18 cellular contexts compared by ENCODE assay signal in genomic region chr11:112293614-112294013, GRCh38. TPM values are rescaled to one million over a fixed set of nuclear protein-coding genes. Genes with fewer than 3 reads are reported as not detected.
DNase-seq lines count a peak whose midpoint lies in the region; ATAC-seq, FAIRE-seq and TF ChIP-seq lines count a peak whose summit lies in the region.
"Had no signal": no experiment of that assay in that cellular context is flagged by ENCODE, and none has a peak within 500 bp of the region (broad histone marks: within the 10 kb centered on the region; RNA-seq: fewer than 3 reads in every experiment).

No MANE protein-coding gene starts in this region.

- no peak for TF ChIP-seq POLR2A in A549 (IDR thresholded peaks at IDR 0.05; ENCODE audit: low read length)
- no peak for TF ChIP-seq POLR2A in heart left ventricle (IDR thresholded peaks at IDR 0.05)

- H3K4me1 Mint-ChIP-seq in activated T-helper 17 cell treated with anti-CD3 and anti-CD28 coated beads, Interleukin-2, amount 50 U/mL, for 72 hours: peaks cover 29% of the 10 kb centered on the region
- H3K4me1 Mint-ChIP-seq in GM23338 (peaks cover 12% of the 10 kb centered on the region; the same call in 2 of the 3 replicates), CD14-positive monocyte (peaks cover 37% of the 10 kb centered on the region)
- peaks cover 50% of the 10 kb centered on the region for H3K4me1 Mint-ChIP-seq in activated CD8-positive, alpha-beta memory T cell treated with anti-CD3 and anti-CD28 coated beads, Interleukin-2, amount 10 ng/mL, durations not matched to agents 7 days and 5 days

- H3K4me2 ChIP-seq in A549 (0 out of 3 replicates have a peak overlapping the region, but pooled peaks have one; percentile 25), osteoblast (ENCODE audit: insufficient read depth, low read length) (peak overlapping the region; percentile 65), GM23338 (no peak overlapping the region)

- H3K9me3 ChIP-seq in A549 (no peaks in the 10 kb centered on the region; the same call in 1 of the 3 replicates), heart left ventricle (peaks cover 0 to 4% (median 0%) of the 10 kb centered on the region in 12 donors), osteoblast (ENCODE audit: low read depth, low read length) (no peaks in the 10 kb centered on the region)

- H3K9me2 ChIP-seq in GM23338 (ENCODE audit: insufficient read depth): no peaks in the 10 kb centered on the region

- no peaks in the 10 kb centered on the region for H3F3A ChIP-seq in GM23338 (replicated peaks; ENCODE audit: low read depth)

- 38% methylated on average over 2 of the region's 2 CpGs for WGBS in A549 (ENCODE audit: missing lambda C conversion rate)
- WGBS in heart left ventricle, 4 donors: 40 to 50% (median 44%) methylated on average over 2 of the region's 2 CpGs

- H3K27me3 Mint-ChIP-seq in activated T-helper 17 cell treated with anti-CD3 and anti-CD28 coated beads, Interleukin-2, amount 50 U/mL, for 72 hours: no peaks in the 10 kb centered on the region
- peaks cover 7% of the 10 kb centered on the region for H3K27me3 Mint-ChIP-seq in GM23338 (ENCODE audit: insufficient read depth, low read depth, poor library complexity)
- H3K27me3 Mint-ChIP-seq in CD14-positive monocyte (ENCODE audit: low read depth in 3 of 3): peaks cover 0 to 4% (median 3%) of the 10 kb centered on the region in 3 donors
- peaks cover 17% of the 10 kb centered on the region for H3K27me3 Mint-ChIP-seq in activated CD8-positive, alpha-beta memory T cell treated with anti-CD3 and anti-CD28 coated beads, Interleukin-2, amount 10 ng/mL, durations not matched to agents 7 days and 5 days

- peak overlapping the region in 1 of 2 experiments; percentile 51; a peak in 2 of 6 replicates for H3K27ac ChIP-seq in A549
- H3K27ac ChIP-seq in heart left ventricle: peak overlapping the region; percentile 34 to 91 (median 81)
- H3K27ac ChIP-seq in osteoblast (ENCODE audit: low read depth, low read length): peak overlapping the region; percentile 98
- H3K27ac ChIP-seq in GM23338 (ENCODE audit: low read depth): no peak overlapping the region

- no peak overlapping the region for H3K4me3 ChIP-seq in A549
- no peak overlapping the region for H3K4me3 ChIP-seq in heart left ventricle
- peak overlapping the region; percentile 26 for H3K4me3 ChIP-seq in osteoblast (ENCODE audit: insufficient read depth, low read length)
- no peak overlapping the region for H3K4me3 ChIP-seq in GM23338
- H3K4me3 ChIP-seq: K562 had no signal

- H4K20me1 ChIP-seq in osteoblast (ENCODE audit: insufficient read depth, low read length) (no peaks in the 10 kb centered on the region), GM23338 (replicated peaks; ENCODE audit: insufficient read depth) (no peaks in the 10 kb centered on the region)

- peaks cover 3% of the 10 kb centered on the region for H3K9me3 Mint-ChIP-seq in activated T-helper 17 cell treated with anti-CD3 and anti-CD28 coated beads, Interleukin-2, amount 50 U/mL, for 72 hours
- H3K9me3 Mint-ChIP-seq in GM23338 (no peaks in the 10 kb centered on the region), CD14-positive monocyte (peaks cover 0 to 4% (median 2%) of the 10 kb centered on the region in 7 donors)
- no peaks in the 10 kb centered on the region for H3K9me3 Mint-ChIP-seq in activated CD8-positive, alpha-beta memory T cell treated with anti-CD3 and anti-CD28 coated beads, Interleukin-2, amount 10 ng/mL, durations not matched to agents 7 days and 5 days (ENCODE audit: low read depth)
- H3K9me3 Mint-ChIP-seq: T-helper 1 cell treated with Interleukin-12 subunit alpha and Interleukin-12 subunit beta and Interleukin-4 antibody, amounts not matched to agents 30 μg/mL and 1 μg/mL, for 36 hours had no signal

- intact Hi-C loops in heart left ventricle (cut with DNase I) (loop anchor here (5.0 to 10.0 kb wide), 13 partner anchors 161 to 994 kb away; partner anchors contain the start of gene NCAM1 (in 1 of the 10)), CD14-positive monocyte (cut with micrococcal nuclease) (loop anchor here in 1 of 2 donors (5.0 kb wide), 1 partner anchor 994 kb away; no protein-coding TSS in a partner anchor)

- no peak for FAIRE-seq in A549 (lab: Jason Lieb, UNC)
- FAIRE-seq: GM18507, K562, small intestine had no signal

- H2AFZ ChIP-seq in osteoblast (ENCODE audit: low read length) (peak overlapping the region; percentile 33), GM23338 (no peak overlapping the region)

- CTCF ChIA-PET in A549 (lab: Yijun Ruan, JAX): no interaction called here
- CTCF ChIA-PET in activated CD8-positive, alpha-beta memory T cell treated with anti-CD3 and anti-CD28 coated beads, Interleukin-2, amount 10 ng/mL, durations not matched to agents 7 days and 5 days (lab: Charles Lee): interaction anchor here (0.7 to 2.2 kb wide), 4 partner anchors 14 to 262 kb away, joined by 3 to 21 read pairs (median 6); no protein-coding TSS in a partner anchor

- peaks cover 32% of the 10 kb centered on the region for H3K36me3 Mint-ChIP-seq in activated T-helper 17 cell treated with anti-CD3 and anti-CD28 coated beads, Interleukin-2, amount 50 U/mL, for 72 hours (ENCODE audit: low read depth)
- H3K36me3 Mint-ChIP-seq in GM23338 (ENCODE audit: low read depth) (no peaks in the 10 kb centered on the region), CD14-positive monocyte (no peaks in the 10 kb centered on the region)
- H3K36me3 Mint-ChIP-seq in activated CD8-positive, alpha-beta memory T cell treated with anti-CD3 and anti-CD28 coated beads, Interleukin-2, amount 10 ng/mL, durations not matched to agents 7 days and 5 days: peaks cover 11% of the 10 kb centered on the region

- ATAC-seq in A549 (no peak), heart left ventricle (peak; percentile 65 to 76 (median 74)), GM23338 (no peak)
- ATAC-seq in activated T-helper 17 cell treated with anti-CD3 and anti-CD28 coated beads, Interleukin-2, amount 50 U/mL, for 72 hours (replicated peaks): no peak
- ATAC-seq in activated CD8-positive, alpha-beta memory T cell treated with anti-CD3 and anti-CD28 coated beads, Interleukin-2, amount 10 ng/mL, durations not matched to agents 7 days and 5 days: no peak
- ATAC-seq: K562 had no signal

- H3K36me3 ChIP-seq in heart left ventricle: no peaks in the 10 kb centered on the region
- H3K36me3 ChIP-seq in osteoblast (ENCODE audit: insufficient read depth, low read length): no peaks in the 10 kb centered on the region
- H3K36me3 ChIP-seq in GM23338 (ENCODE audit: insufficient read depth): no peaks in the 10 kb centered on the region

- no peaks in the 10 kb centered on the region for H3K79me2 ChIP-seq in osteoblast (ENCODE audit: insufficient read depth, low read length)
- no peaks in the 10 kb centered on the region for H3K79me2 ChIP-seq in GM23338 (replicated peaks; ENCODE audit: insufficient read depth)

- POLR2A ChIA-PET in A549 (lab: Yijun Ruan, JAX): no interaction called here

- peak overlapping the region; percentile 43 for H3K27ac Mint-ChIP-seq in activated T-helper 17 cell treated with anti-CD3 and anti-CD28 coated beads, Interleukin-2, amount 50 U/mL, for 72 hours
- H3K27ac Mint-ChIP-seq in GM23338: no peak overlapping the region
- H3K27ac Mint-ChIP-seq in CD14-positive monocyte: peak overlapping the region in 2 of 7 donors; percentile 14 to 30
- no peak overlapping the region for H3K27ac Mint-ChIP-seq in activated CD8-positive, alpha-beta memory T cell treated with anti-CD3 and anti-CD28 coated beads, Interleukin-2, amount 10 ng/mL, durations not matched to agents 7 days and 5 days
- H3K27ac Mint-ChIP-seq: T-helper 1 cell treated with Interleukin-12 subunit alpha and Interleukin-12 subunit beta and Interleukin-4 antibody, amounts not matched to agents 30 μg/mL and 1 μg/mL, for 36 hours had no signal

- DNase-seq in A549 (ENCODE audit: low read depth in 1 of 2, low spot score in 1 of 2) (no peak), heart left ventricle (peak in 4 of 5 donors; percentile 53 to 74 (median 64)), osteoblast (ENCODE audit: insufficient read length, low spot score, missing footprints) (no peak), hypothalamus (lab: John Stamatoyannopoulos, UW) (no peak), GM23338 (ENCODE audit: low spot score) (no peak), CD14-positive monocyte (ENCODE audit: low spot score) (no peak)
- DNase-seq in activated CD8-positive, alpha-beta memory T cell treated with anti-CD3 and anti-CD28 coated beads, Interleukin-2, amount 10 ng/mL, durations not matched to agents 7 days and 5 days: no peak
- DNase-seq: activated CD4-positive, alpha-beta T cell treated with anti-CD3 and anti-CD28 coated beads for 4 hours; activated T-cell treated with anti-CD3 and anti-CD28 coated beads, Interleukin-2, amount 50 U/mL, for 1 hour; NCI-H1436 treated with DMSO at 0.1 percent for 48 hours had no signal

- no peak for TF ChIP-seq EP300 in A549 (IDR thresholded peaks at IDR 0.05)

- H3K4me3 Mint-ChIP-seq in activated T-helper 17 cell treated with anti-CD3 and anti-CD28 coated beads, Interleukin-2, amount 50 U/mL, for 72 hours: peak overlapping the region; percentile 32
- H3K4me3 Mint-ChIP-seq in GM23338 (no peak overlapping the region), CD14-positive monocyte (no peak overlapping the region)
- H3K4me3 Mint-ChIP-seq in activated CD8-positive, alpha-beta memory T cell treated with anti-CD3 and anti-CD28 coated beads, Interleukin-2, amount 10 ng/mL, durations not matched to agents 7 days and 5 days: no peak overlapping the region
- H3K4me3 Mint-ChIP-seq: T-helper 1 cell treated with Interleukin-12 subunit alpha and Interleukin-12 subunit beta and Interleukin-4 antibody, amounts not matched to agents 30 μg/mL and 1 μg/mL, for 36 hours had no signal

- H3K4me1 ChIP-seq in A549: peaks cover 9% of the 10 kb centered on the region; the same call in 2 of the 3 replicates
- H3K4me1 ChIP-seq in heart left ventricle: peaks cover 0 to 44% (median 17%) of the 10 kb centered on the region in 12 donors
- H3K4me1 ChIP-seq in osteoblast (ENCODE audit: insufficient read depth, low read length): peaks cover 36% of the 10 kb centered on the region
- H3K4me1 ChIP-seq in GM23338 (ENCODE audit: insufficient read depth): 0 out of 2 replicates have a peak, but pooled peaks cover 5% of the 10 kb centered on the region

- H3K27me3 ChIP-seq in heart left ventricle (no peaks in the 10 kb centered on the region), osteoblast (ENCODE audit: insufficient read depth, low read length) (no peaks in the 10 kb centered on the region), GM23338 (ENCODE audit: insufficient read depth) (peaks cover 25% of the 10 kb centered on the region)

- TF ChIP-seq RAD21 in A549 (conservative IDR thresholded peaks at IDR 0.05 in 1 of 2, IDR thresholded peaks at IDR 0.05 in 1 of 2): no peak

- TF ChIP-seq CTCF in A549 (IDR thresholded peaks at IDR 0.05) (no peak), heart left ventricle (IDR thresholded peaks at IDR 0.05) (no peak), osteoblast (IDR thresholded peaks at IDR 0.05; ENCODE audit: extremely low read depth, low read depth, low read length) (no peak), GM23338 (conservative IDR thresholded peaks at IDR 0.05; ENCODE audit: low read depth in 2 of 2) (no peak), CD14-positive monocyte (IDR thresholded peaks at IDR 0.05) (no peak)

RNA-seq across cellular contexts. Expression of gene PLET1, which starts 33.0 kb away (rescaled TPM):
- not detected in 2 replicates for polyA plus RNA-seq in A549 (2011; rRNA removed)
- not detected in 2 replicates for polyA plus RNA-seq in A549 (2012; cell fraction: cytosol; rRNA removed)
- not detected in 2 replicates for polyA plus RNA-seq in A549 (2012; cell fraction: nucleus; rRNA removed)
- polyA plus RNA-seq in A549 (2017; fragmentation: RNase III; extraction: RNeasy Plus Mini Kit Qiagen cat#74134 plus additional on column Dnase treatment): not detected in 3 replicates
- 0.17 TPM in 1 of 2 replicates, not detected in the other for polyA minus RNA-seq in A549 (2011; rRNA and poly(A)+ RNA removed)
- total RNA-seq in activated T-helper 17 cell treated with anti-CD3 and anti-CD28 coated beads, Interleukin-2, amount 50 U/mL, for 72 hours: not detected
- total RNA-seq in heart left ventricle: not detected
- not detected for polyA plus RNA-seq in heart left ventricle
- total RNA-seq in osteoblast: not detected in 2 replicates
- total RNA-seq in GM23338 (2014; rRNA removed; shearing (Covaris generic)): not detected in 2 replicates
- not detected in 2 replicates for polyA plus RNA-seq in GM23338 (2016; fragmentation: Nextera tagmentation; extraction: Ambion mirVana)
- not detected for polyA plus RNA-seq in CD14-positive monocyte
- not detected for total RNA-seq in activated CD8-positive, alpha-beta memory T cell treated with anti-CD3 and anti-CD28 coated beads, Interleukin-2, amount 10 ng/mL, durations not matched to agents 7 days and 5 days
- total RNA-seq: Calu3, glomerular endothelial cell, K562 had no signal
- polyA plus RNA-seq: K562, neural cell, small intestine had no signal

Comparison
In these comparisons a context has a peak if more than half of its experiments do, and no peak if none do; other contexts are left out.
1. ATAC-seq: peak in heart left ventricle (4 of 4); none in A549 (0 of 2), activated T-helper 17 cell treated with anti-CD3 and anti-CD28 coated beads, Interleukin-2, amount 50 U/mL, for 72 hours (single experiment), GM23338 (single experiment) and activated CD8-positive, alpha-beta memory T cell treated with anti-CD3 and anti-CD28 coated beads, Interleukin-2, amount 10 ng/mL, durations not matched to agents 7 days and 5 days (single experiment).
2. DNase-seq: peak in heart left ventricle (4 of 5); none in A549 (0 of 2), osteoblast (single experiment), hypothalamus (0 of 51), GM23338 (single experiment), CD14-positive monocyte (single experiment) and activated CD8-positive, alpha-beta memory T cell treated with anti-CD3 and anti-CD28 coated beads, Interleukin-2, amount 10 ng/mL, durations not matched to agents 7 days and 5 days (single experiment).